ENCODE assay signal across 22 cellular contexts in the genomic region with DNA sequence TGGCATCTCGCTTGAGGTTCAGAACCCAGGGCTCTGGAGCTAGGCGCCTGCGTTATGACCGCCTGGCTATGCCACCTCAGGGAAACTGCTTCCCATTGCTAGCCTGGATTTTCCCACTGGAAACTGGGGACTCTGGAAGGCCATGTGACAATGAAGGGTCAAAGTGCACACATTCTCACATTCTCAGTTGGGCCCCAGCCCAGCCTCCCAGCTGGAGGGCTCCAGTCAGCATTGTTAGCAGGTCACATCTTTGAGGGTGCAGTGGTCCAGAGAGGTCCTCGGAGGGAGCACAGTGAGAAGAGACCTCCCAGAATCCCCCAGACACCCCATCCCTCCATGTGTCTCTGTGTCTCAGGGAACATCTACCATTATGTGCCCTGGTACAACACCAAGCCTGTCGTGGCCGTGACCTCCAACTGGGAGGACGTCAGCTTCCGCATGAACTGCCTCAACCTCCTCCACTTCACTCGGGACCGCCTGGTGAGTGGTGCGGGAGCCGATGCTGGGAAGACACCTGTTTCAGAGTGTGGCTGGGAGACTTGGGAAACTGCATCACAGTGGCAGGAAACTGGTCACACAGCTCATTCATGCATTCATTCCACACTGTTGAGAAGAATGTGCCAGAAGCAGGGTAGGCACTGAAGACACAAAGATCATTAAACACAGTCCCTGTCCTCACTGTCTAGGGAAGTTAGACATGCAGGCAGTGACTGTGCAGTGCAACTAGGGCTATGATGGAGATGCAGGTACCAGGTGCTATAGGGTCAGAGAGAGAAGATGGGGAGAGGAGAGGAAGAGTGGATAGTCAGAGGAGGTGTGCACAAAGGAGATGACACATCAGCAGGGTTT. TPM values are rescaled to one million over a fixed set of nuclear protein-coding genes. Genes with fewer than 3 reads are reported as not detected.
A peak's percentile ranks its signal among the peaks of the same experiment; 100 is the strongest.
DNase-seq lines count a peak whose midpoint lies in the region; ATAC-seq and TF ChIP-seq lines count a peak whose summit lies in the region.
"Had no signal": no experiment of that assay in that cellular context is flagged by ENCODE, and none has a peak within 500 bp of the region (broad histone marks: within the 10 kb centered on the region; RNA-seq: fewer than 3 reads in every experiment).

No MANE protein-coding gene starts in this region.

- H3K4ac ChIP-seq in trophoblast cell (ENCODE audit: low read depth, low read length) = no peak overlapping the region

- H3K9me3 ChIP-seq in trophoblast cell (ENCODE audit: insufficient read depth, low read depth, low read length) (peaks cover 2% of the 10 kb centered on the region), heart left ventricle (no peaks in the 10 kb centered on the region)
- H3K9me3 ChIP-seq: HAP-1, Peyer's patch had no signal

- DNase-seq in EH (ENCODE audit: low read depth) (peak; percentile 12), left lobe of liver (ENCODE audit: low spot score) (no peak), trophoblast cell (peak; percentile 90 to 94), heart left ventricle (no peak), CD1c-positive myeloid dendritic cell (ENCODE audit: extremely low spot score) (no peak), HPDE6-E6E7 (ENCODE audit: extremely low spot score) (no peak), DMS53 (lab: John Stamatoyannopoulos, UW) (no peak)
- DNase-seq: DMS 273 treated with DMSO at 0.1 percent for 48 hours; GDM1; GM23248; NCI-H1417; NCI-H187; NCI-H2107; NCI-H510A; NCI-H748 treated with DMSO at 0.1 percent for 48 hours; NK-92 treated with Interleukin-12 subunit alpha and Interleukin-12 subunit beta, amount 100 ng/mL, for 24 hours; Right ventricle myocardium superior had no signal

- H3K79me1 ChIP-seq in trophoblast cell (ENCODE audit: low read length) = no peaks in the 10 kb centered on the region

- no peak overlapping the region for H2BK120ac ChIP-seq in trophoblast cell (ENCODE audit: insufficient read depth, low read length, poor library complexity)

- no peak overlapping the region for H3K4me2 ChIP-seq in trophoblast cell (ENCODE audit: low read length)
- H3K4me2 ChIP-seq: KMS-11 had no signal

- peaks cover 4% of the 10 kb centered on the region for H3K4me1 Mint-ChIP-seq in activated T-helper 17 cell treated with anti-CD3 and anti-CD28 coated beads, Interleukin-2, amount 50 U/mL, for 72 hours

- H2BK12ac ChIP-seq in trophoblast cell (ENCODE audit: low read length) = no peak overlapping the region

- H3K4me3 ChIP-seq in trophoblast cell (ENCODE audit: low read depth, low read length) (no peak overlapping the region), heart left ventricle (no peak overlapping the region)
- H3K4me3 ChIP-seq: GM23248, HAP-1, Peyer's patch had no signal

- H2AK5ac ChIP-seq in trophoblast cell (ENCODE audit: low read length) = no peak overlapping the region

- WGBS in trophoblast cell (ENCODE audit: extremely low coverage, insufficient coverage, insufficient read length) = no CpG with 5 or more reads among the region's 13 CpGs
- 93 to 95% (median 94%) methylated on average over 13 of the region's 13 CpGs for WGBS in heart left ventricle, 4 donors

- no peak overlapping the region for H4K12ac ChIP-seq in trophoblast cell (ENCODE audit: low read depth, low read length)

- no peaks in the 10 kb centered on the region for H3K27me3 ChIP-seq in trophoblast cell (ENCODE audit: insufficient read depth, low read length)
- no peaks in the 10 kb centered on the region for H3K27me3 ChIP-seq in heart left ventricle
- H3K27me3 ChIP-seq: Peyer's patch had no signal

- no peak overlapping the region for H3K9ac ChIP-seq in trophoblast cell (ENCODE audit: low read length)
- H3K9ac ChIP-seq: GM23248, KMS-11 had no signal

- H3K36me3 ChIP-seq in trophoblast cell (ENCODE audit: control insufficient read depth in 1 of 2, insufficient read depth in 2 of 2, low read length in 2 of 2) = no peaks in the 10 kb centered on the region
- no peaks in the 10 kb centered on the region for H3K36me3 ChIP-seq in heart left ventricle
- H3K36me3 ChIP-seq: HAP-1, Peyer's patch had no signal

- H4K91ac ChIP-seq in trophoblast cell (ENCODE audit: low read depth, low read length) = no peak overlapping the region

- H3K4me3 Mint-ChIP-seq in activated T-helper 17 cell treated with anti-CD3 and anti-CD28 coated beads, Interleukin-2, amount 50 U/mL, for 72 hours = no peak overlapping the region

- H3K27ac ChIP-seq in trophoblast cell (ENCODE audit: low read depth, low read length) (no peak overlapping the region), heart left ventricle (no peak overlapping the region)
- H3K27ac ChIP-seq: C4-2B, GM23248, KMS-11, Peyer's patch had no signal

- no peak overlapping the region for H2BK5ac ChIP-seq in trophoblast cell (ENCODE audit: low read depth, low read length, poor library complexity)

- H3K23ac ChIP-seq in trophoblast cell (ENCODE audit: low read length) = no peak overlapping the region

- no peaks in the 10 kb centered on the region for H3K79me2 ChIP-seq in trophoblast cell (ENCODE audit: control insufficient read depth, insufficient read depth, low read length, poor library complexity)

- H3K27ac Mint-ChIP-seq in activated T-helper 17 cell treated with anti-CD3 and anti-CD28 coated beads, Interleukin-2, amount 50 U/mL, for 72 hours = peak overlapping the region; percentile 49

- no peaks in the 10 kb centered on the region for H3K9me3 Mint-ChIP-seq in activated T-helper 17 cell treated with anti-CD3 and anti-CD28 coated beads, Interleukin-2, amount 50 U/mL, for 72 hours

- H3K14ac ChIP-seq in trophoblast cell (ENCODE audit: low read length) = no peak overlapping the region

- H3K4me1 ChIP-seq in trophoblast cell (ENCODE audit: control insufficient read depth in 1 of 2, insufficient read depth in 2 of 2, low read length in 2 of 2) (no peaks in the 10 kb centered on the region), heart left ventricle (peaks cover 0 to 24% (median 10%) of the 10 kb centered on the region in 12 donors)
- H3K4me1 ChIP-seq: Peyer's patch had no signal

- no peaks in the 10 kb centered on the region for H3K36me3 Mint-ChIP-seq in activated T-helper 17 cell treated with anti-CD3 and anti-CD28 coated beads, Interleukin-2, amount 50 U/mL, for 72 hours (ENCODE audit: low read depth)

- H2AFZ ChIP-seq in trophoblast cell (ENCODE audit: insufficient read depth, low read length, poor library complexity) = no peak overlapping the region
- H2AFZ ChIP-seq: GM23248 had no signal

- no peak for TF ChIP-seq CTCF in heart left ventricle (IDR thresholded peaks at IDR 0.05)

- intact Hi-C loops in heart left ventricle (cut with DNase I) = no loop called here

- TF ChIP-seq POLR2A in heart left ventricle (IDR thresholded peaks at IDR 0.05) = no peak

- H4K8ac ChIP-seq in trophoblast cell (ENCODE audit: low read depth, low read length) = no peak overlapping the region

- no peak overlapping the region for H3K18ac ChIP-seq in trophoblast cell (ENCODE audit: low read length)

- peaks cover 14% of the 10 kb centered on the region for H3K27me3 Mint-ChIP-seq in activated T-helper 17 cell treated with anti-CD3 and anti-CD28 coated beads, Interleukin-2, amount 50 U/mL, for 72 hours

- ATAC-seq in activated T-helper 17 cell treated with anti-CD3 and anti-CD28 coated beads, Interleukin-2, amount 50 U/mL, for 72 hours (replicated peaks) = no peak
- ATAC-seq in left lobe of liver (peak; percentile 69), heart left ventricle (no peak)

RNA-seq across cellular contexts. Expression of gene FER1L5, which starts 41.6 kb away (rescaled TPM):
- not detected for total RNA-seq in activated T-helper 17 cell treated with anti-CD3 and anti-CD28 coated beads, Interleukin-2, amount 50 U/mL, for 72 hours
- 0.10 TPM for total RNA-seq in left lobe of liver
- 0.10 and 0.11 TPM in 2 replicates for polyA plus RNA-seq in trophoblast cell (2013)
- total RNA-seq in heart left ventricle = under 1 TPM in 2 of 9 donors, not detected in 7; 0.02 to 0.15 TPM
- under 1 TPM; 0.01 to 0.11 TPM for polyA plus RNA-seq in heart left ventricle
- total RNA-seq: Peyer's patch, Right ventricle myocardium superior had no signal

RNA-seq across cellular contexts. Expression of gene KANSL3, which starts 46.1 kb away (rescaled TPM):
- total RNA-seq in activated T-helper 17 cell treated with anti-CD3 and anti-CD28 coated beads, Interleukin-2, amount 50 U/mL, for 72 hours = 10 to 100 TPM; 59.5 to 59.7 TPM
- total RNA-seq in left lobe of liver (18.5 TPM), heart left ventricle (10 to 100 TPM; 22.7 to 38.0 (median 30.7) TPM)
- polyA plus RNA-seq in trophoblast cell (2013) = 15.2 TPM in 2 replicates
- polyA plus RNA-seq in heart left ventricle = 10 to 100 TPM; 13.8 to 24.0 TPM

RNA-seq across cellular contexts. Expression of gene LMAN2L, which starts 55.7 kb away (rescaled TPM):
- 1 to 10 TPM; 8.2 to 8.5 TPM for total RNA-seq in activated T-helper 17 cell treated with anti-CD3 and anti-CD28 coated beads, Interleukin-2, amount 50 U/mL, for 72 hours
- total RNA-seq in left lobe of liver (12.0 TPM), heart left ventricle (10 to 100 TPM; 15.1 to 27.8 (median 20.5) TPM)
- 14.0 and 14.6 TPM in 2 replicates for polyA plus RNA-seq in trophoblast cell (2013)
- polyA plus RNA-seq in heart left ventricle = 10 to 100 TPM; 11.3 to 38.5 TPM

Comparison
In these comparisons a context has a peak if more than half of its experiments do, and no peak if none do; other contexts are left out.
1. DNase-seq: peak in EH (single experiment) and trophoblast cell (2 of 2); none in left lobe of liver (single experiment), heart left ventricle (0 of 5), CD1c-positive myeloid dendritic cell (single experiment), HPDE6-E6E7 (single experiment) and DMS53 (single experiment).